ENCODE assay signal across 19 cellular contexts in genomic region chr9:127822108-127822507, GRCh38. TPM values are rescaled to one million over a fixed set of nuclear protein-coding genes. Genes with fewer than 3 reads are reported as not detected.
DNase-seq lines count a peak whose midpoint lies in the region; ATAC-seq and TF ChIP-seq lines count a peak whose summit lies in the region.
"Had no signal": no experiment of that assay in that cellular context is flagged by ENCODE, and none has a peak within 500 bp of the region (broad histone marks: within the 10 kb centered on the region; RNA-seq: fewer than 3 reads in every experiment).

No MANE protein-coding gene starts in this region.

- WGBS in hepatocyte (ENCODE audit: low lambda C conversion rate, missing lambda C conversion rate): 86% methylated on average over 4 of the region's 4 CpGs
- WGBS in psoas muscle, 3 donors: 31 to 73% (median 46%) methylated on average over 4 of the region's 4 CpGs

- H3K4me2 ChIP-seq in OCI-LY7 (ENCODE audit: low read length): no peak overlapping the region
- no peak overlapping the region for H3K4me2 ChIP-seq in hepatocyte
- H3K4me2 ChIP-seq: A549 had no signal

- H4K20me1 ChIP-seq in OCI-LY7 (ENCODE audit: insufficient read depth, low read length) (no peaks in the 10 kb centered on the region), hepatocyte (ENCODE audit: insufficient read depth, poor library complexity, severe bottlenecking) (no peaks in the 10 kb centered on the region)

- no peaks in the 10 kb centered on the region for H3K9me3 ChIP-seq in OCI-LY7 (ENCODE audit: low read length)
- H3K9me3 ChIP-seq in hepatocyte (ENCODE audit: low read depth): no peaks in the 10 kb centered on the region
- H3K9me3 ChIP-seq in psoas muscle: no peaks in the 10 kb centered on the region
- H3K9me3 ChIP-seq: A549, BE2C had no signal

- H3K4me1 Mint-ChIP-seq in HFFc6 (ENCODE audit: low read depth): peaks cover 4% of the 10 kb centered on the region
- H3K4me1 Mint-ChIP-seq in activated CD4-positive, alpha-beta memory T cell treated with anti-CD3 and anti-CD28 coated beads, Interleukin-2, amount 10 ng/mL, durations not matched to agents 7 days and 5 days: no peaks in the 10 kb centered on the region

- no peaks in the 10 kb centered on the region for H3K9me3 Mint-ChIP-seq in HFFc6
- H3K9me3 Mint-ChIP-seq in activated CD4-positive, alpha-beta memory T cell treated with anti-CD3 and anti-CD28 coated beads, Interleukin-2, amount 10 ng/mL, durations not matched to agents 7 days and 5 days: no peaks in the 10 kb centered on the region
- H3K9me3 Mint-ChIP-seq: CD4-positive, alpha-beta memory T cell had no signal

- H3K4me3 ChIP-seq in OCI-LY7 (ENCODE audit: low read depth, low read length, poor library complexity, severe bottlenecking): no peak overlapping the region
- no peak overlapping the region for H3K4me3 ChIP-seq in hepatocyte
- no peak overlapping the region for H3K4me3 ChIP-seq in psoas muscle
- H3K4me3 ChIP-seq: A549, GM23248 had no signal

- peaks cover 15% of the 10 kb centered on the region for H3K36me3 ChIP-seq in OCI-LY7 (ENCODE audit: insufficient read depth, low read length)
- H3K36me3 ChIP-seq in hepatocyte (replicated peaks; ENCODE audit: insufficient read depth, low read depth): no peaks in the 10 kb centered on the region
- peaks cover 0 to 71% of the 10 kb centered on the region in 2 donors for H3K36me3 ChIP-seq in psoas muscle (ENCODE audit: insufficient read depth in 1 of 2, low read depth in 1 of 2)
- H3K36me3 ChIP-seq: BE2C had no signal

- TF ChIP-seq CTCF in OCI-LY7 (conservative IDR thresholded peaks at IDR 0.05; ENCODE audit: low read length): no peak
- no peak for TF ChIP-seq CTCF in hepatocyte (IDR thresholded peaks at IDR 0.05; ENCODE audit: poor library complexity)
- TF ChIP-seq CTCF in psoas muscle (IDR thresholded peaks at IDR 0.05): no peak
- TF ChIP-seq CTCF in HFFc6 (IDR thresholded peaks at IDR 0.05): no peak

- no peaks in the 10 kb centered on the region for H3K27me3 ChIP-seq in hepatocyte
- H3K27me3 ChIP-seq in psoas muscle (ENCODE audit: insufficient read depth in 3 of 3, low read length in 2 of 3): no peaks in the 10 kb centered on the region
- H3K27me3 ChIP-seq: BE2C had no signal

- H3K27ac Mint-ChIP-seq in HFFc6: no peak overlapping the region
- no peak overlapping the region for H3K27ac Mint-ChIP-seq in activated CD4-positive, alpha-beta memory T cell treated with anti-CD3 and anti-CD28 coated beads, Interleukin-2, amount 10 ng/mL, durations not matched to agents 7 days and 5 days
- H3K27ac Mint-ChIP-seq: CD4-positive, alpha-beta memory T cell had no signal

- no peaks in the 10 kb centered on the region for H3K9me2 ChIP-seq in OCI-LY7 (ENCODE audit: insufficient read depth, low read length)
- H3K9me2 ChIP-seq in hepatocyte (replicated peaks; ENCODE audit: insufficient read depth): no peaks in the 10 kb centered on the region

- POLR2A ChIA-PET in OCI-LY7 (lab: Charles Lee): no interaction called here
- POLR2A ChIA-PET in activated CD4-positive, alpha-beta memory T cell treated with anti-CD3 and anti-CD28 coated beads, Interleukin-2, amount 10 ng/mL, durations not matched to agents 7 days and 5 days (lab: Charles Lee): no interaction called here

- intact Hi-C loops in OCI-LY7 (cut with micrococcal nuclease; ENCODE audit: unreplicated experiment): loop anchor here (5.0 kb wide), 1 partner anchor 50 kb away; no protein-coding TSS in a partner anchor
- intact Hi-C loops in psoas muscle (cut with DNase I): no loop called here

- H3K4me3 Mint-ChIP-seq in HFFc6: no peak overlapping the region
- no peak overlapping the region for H3K4me3 Mint-ChIP-seq in activated CD4-positive, alpha-beta memory T cell treated with anti-CD3 and anti-CD28 coated beads, Interleukin-2, amount 10 ng/mL, durations not matched to agents 7 days and 5 days
- H3K4me3 Mint-ChIP-seq: CD4-positive, alpha-beta memory T cell had no signal

- peaks cover 29% of the 10 kb centered on the region for H3K36me3 Mint-ChIP-seq in HFFc6 (ENCODE audit: low read depth)
- H3K36me3 Mint-ChIP-seq in activated CD4-positive, alpha-beta memory T cell treated with anti-CD3 and anti-CD28 coated beads, Interleukin-2, amount 10 ng/mL, durations not matched to agents 7 days and 5 days (ENCODE audit: low read depth): peaks cover 13% of the 10 kb centered on the region

- H3K27ac ChIP-seq in OCI-LY7 (ENCODE audit: low read depth, low read length, poor library complexity, severe bottlenecking) (no peak overlapping the region), hepatocyte (no peak overlapping the region), psoas muscle (peak overlapping the region; percentile 17)
- H3K27ac ChIP-seq: A549, C4-2B, GM23248 had no signal

- no peak for ATAC-seq in psoas muscle
- ATAC-seq in HG02642 (IDR thresholded peaks at IDR 0.05; ENCODE audit: poor library complexity, unreplicated experiment): no peak
- ATAC-seq: A549, HCT116 had no signal

- H3K4me1 ChIP-seq in OCI-LY7 (ENCODE audit: insufficient read depth, low read length, poor library complexity, severe bottlenecking) (no peaks in the 10 kb centered on the region), hepatocyte (ENCODE audit: insufficient read depth) (no peaks in the 10 kb centered on the region), psoas muscle (peaks cover 32% of the 10 kb centered on the region)
- H3K4me1 ChIP-seq: A549 had no signal

- CTCF ChIA-PET in OCI-LY7 (lab: Charles Lee; ENCODE audit: unreplicated experiment): no interaction called here
- CTCF ChIA-PET in activated CD4-positive, alpha-beta memory T cell treated with anti-CD3 and anti-CD28 coated beads, Interleukin-2, amount 10 ng/mL, durations not matched to agents 7 days and 5 days (lab: Charles Lee): no interaction called here

- H3K27me3 Mint-ChIP-seq in HFFc6 (ENCODE audit: insufficient read depth): peaks cover 6% of the 10 kb centered on the region
- no peaks in the 10 kb centered on the region for H3K27me3 Mint-ChIP-seq in activated CD4-positive, alpha-beta memory T cell treated with anti-CD3 and anti-CD28 coated beads, Interleukin-2, amount 10 ng/mL, durations not matched to agents 7 days and 5 days
- H3K27me3 Mint-ChIP-seq: CD4-positive, alpha-beta memory T cell had no signal

- BruUV-seq in OCI-LY7 (replicated peaks; lab: Mats Ljungman, UMichigan): TSS peak; percentile 67

- H2AFZ ChIP-seq in OCI-LY7 (ENCODE audit: low read length) (no peak overlapping the region), hepatocyte (no peak overlapping the region)
- H2AFZ ChIP-seq: GM23248 had no signal

- H3K79me2 ChIP-seq in OCI-LY7 (ENCODE audit: insufficient read depth, low read depth, low read length) (no peaks in the 10 kb centered on the region), hepatocyte (no peaks in the 10 kb centered on the region)

- no peak for DNase-seq in OCI-LY7 (ENCODE audit: low spot score)
- DNase-seq in hepatocyte (ENCODE audit: low spot score): peak; percentile 1
- no peak for DNase-seq in psoas muscle
- DNase-seq in HFFc6: no peak
- DNase-seq in activated CD4-positive, alpha-beta memory T cell treated with anti-CD3 and anti-CD28 coated beads, Interleukin-2, amount 10 ng/mL, durations not matched to agents 7 days and 5 days: no peak
- DNase-seq in SKM-1 treated with dmso at 0.1 percent for 144 hours (lab: John Stamatoyannopoulos, UW; ENCODE audit: unreplicated experiment): no peak
- DNase-seq: BE2C; CD4-positive, alpha-beta memory T cell; COR-L47; DMS53; GF-D8; GM23248; IMR-90 had no signal

RNA-seq across cellular contexts. Expression of gene FPGS, which starts 19.4 kb away (rescaled TPM):
- 136 and 147 TPM in 2 replicates for total RNA-seq in OCI-LY7 (2014; rRNA removed; shearing (Covaris generic))
- total RNA-seq in OCI-LY7 (2022): 132 and 165 TPM in 2 replicates
- total RNA-seq in hepatocyte: 27.4 and 30.9 TPM in 2 replicates
- polyA plus RNA-seq in hepatocyte: 48.5 and 52.2 TPM in 2 replicates
- total RNA-seq in psoas muscle: 10 to 100 TPM; 39.7 to 61.9 (median 45.8) TPM
- polyA plus RNA-seq in psoas muscle: 10 to 100 TPM; 21.9 to 32.3 (median 29.8) TPM
- total RNA-seq in HFFc6 (2021; fragmentation: NEBNext Ultra II Directional; extraction: Animal tissue kit (Norgen Biotek cat#: 25700)): 10 to 100 TPM; 51.9 to 69.2 (median 62.7) TPM
- total RNA-seq in activated CD4-positive, alpha-beta memory T cell treated with anti-CD3 and anti-CD28 coated beads, Interleukin-2, amount 10 ng/mL, durations not matched to agents 7 days and 5 days: 10 to 100 TPM; 65.6 to 65.8 TPM

RNA-seq across cellular contexts. Expression of gene ENG, which starts 32.4 kb away (rescaled TPM):
- total RNA-seq in OCI-LY7 (2014; rRNA removed; shearing (Covaris generic)): not detected in 2 replicates
- total RNA-seq in OCI-LY7 (2022): not detected in 2 replicates
- 3.2 and 6.8 TPM in 2 replicates for total RNA-seq in hepatocyte
- 19.4 and 21.2 TPM in 2 replicates for polyA plus RNA-seq in hepatocyte
- 10 to 100 TPM; 31.7 to 80.4 (median 54.3) TPM for total RNA-seq in psoas muscle
- 10 to 100 TPM; 22.1 to 78.1 (median 28.6) TPM for polyA plus RNA-seq in psoas muscle
- total RNA-seq in HFFc6 (2021; fragmentation: NEBNext Ultra II Directional; extraction: Animal tissue kit (Norgen Biotek cat#: 25700)): 100 to 1,000 TPM; 205 to 249 (median 227) TPM
- total RNA-seq in activated CD4-positive, alpha-beta memory T cell treated with anti-CD3 and anti-CD28 coated beads, Interleukin-2, amount 10 ng/mL, durations not matched to agents 7 days and 5 days: 10 to 100 TPM; 13.1 to 14.1 TPM

RNA-seq across cellular contexts. Expression of gene CDK9, which starts 36.3 kb away (rescaled TPM):
- total RNA-seq in OCI-LY7 (2014; rRNA removed; shearing (Covaris generic)): 69.8 and 80.0 TPM in 2 replicates
- total RNA-seq in OCI-LY7 (2022) (123 and 136 TPM in 2 replicates), hepatocyte (53.5 and 84.6 TPM in 2 replicates), psoas muscle (10 to 100 TPM; 26.5 to 46.1 (median 42.9) TPM)
- polyA plus RNA-seq in hepatocyte (91.4 and 92.3 TPM in 2 replicates), psoas muscle (10 to 100 TPM; 29.7 to 39.3 (median 31.5) TPM)
- 10 to 100 TPM; 52.0 to 61.3 (median 56.2) TPM for total RNA-seq in HFFc6 (2021; fragmentation: NEBNext Ultra II Directional; extraction: Animal tissue kit (Norgen Biotek cat#: 25700))
- 100 to 1,000 TPM; 112 to 115 TPM for total RNA-seq in activated CD4-positive, alpha-beta memory T cell treated with anti-CD3 and anti-CD28 coated beads, Interleukin-2, amount 10 ng/mL, durations not matched to agents 7 days and 5 days

RNA-seq across cellular contexts. Expression of gene SH2D3C, which starts 43.6 kb away (rescaled TPM):
- 38.5 and 40.0 TPM in 2 replicates for total RNA-seq in OCI-LY7 (2014; rRNA removed; shearing (Covaris generic))
- total RNA-seq in OCI-LY7 (2022) (39.1 and 45.7 TPM in 2 replicates), hepatocyte (0.23 and 0.96 TPM in 2 replicates), psoas muscle (10 to 100 TPM in 2 of 4 donors, 1 to 10 TPM in 2; 8.3 to 12.0 (median 10.3) TPM)
- polyA plus RNA-seq in hepatocyte (0.89 and 2.2 TPM in 2 replicates), psoas muscle (10 to 100 TPM in 1 of 3 donors, 1 to 10 TPM in 2; 5.3 to 10.0 (median 8.4) TPM)
- total RNA-seq in HFFc6 (2021; fragmentation: NEBNext Ultra II Directional; extraction: Animal tissue kit (Norgen Biotek cat#: 25700)): not detected
- 10 to 100 TPM; 80.8 to 81.9 TPM for total RNA-seq in activated CD4-positive, alpha-beta memory T cell treated with anti-CD3 and anti-CD28 coated beads, Interleukin-2, amount 10 ng/mL, durations not matched to agents 7 days and 5 days
- total RNA-seq: GM23248, HT-29 had no signal
- polyA plus RNA-seq: AG04450, GM23248 had no signal

RNA-seq across cellular contexts. Expression of gene AK1, which starts 55.4 kb away (rescaled TPM):
- 10.7 and 19.5 TPM in 2 replicates for total RNA-seq in OCI-LY7 (2014; rRNA removed; shearing (Covaris generic))
- total RNA-seq in OCI-LY7 (2022) (21.6 and 22.6 TPM in 2 replicates), hepatocyte (28.3 and 39.8 TPM in 2 replicates), psoas muscle (100 to 1,000 TPM; 369 to 854 (median 688) TPM)
- polyA plus RNA-seq in hepatocyte (85.9 and 91.3 TPM in 2 replicates), psoas muscle (100 to 1,000 TPM; 310 to 845 (median 778) TPM)
- total RNA-seq in HFFc6 (2021; fragmentation: NEBNext Ultra II Directional; extraction: Animal tissue kit (Norgen Biotek cat#: 25700)): 100 to 1,000 TPM; 109 to 130 (median 124) TPM
- total RNA-seq in activated CD4-positive, alpha-beta memory T cell treated with anti-CD3 and anti-CD28 coated beads, Interleukin-2, amount 10 ng/mL, durations not matched to agents 7 days and 5 days: 10 to 100 TPM; 80.9 to 81.9 TPM
